ENCODE assay signal across 9 cellular contexts in the genomic region with DNA sequence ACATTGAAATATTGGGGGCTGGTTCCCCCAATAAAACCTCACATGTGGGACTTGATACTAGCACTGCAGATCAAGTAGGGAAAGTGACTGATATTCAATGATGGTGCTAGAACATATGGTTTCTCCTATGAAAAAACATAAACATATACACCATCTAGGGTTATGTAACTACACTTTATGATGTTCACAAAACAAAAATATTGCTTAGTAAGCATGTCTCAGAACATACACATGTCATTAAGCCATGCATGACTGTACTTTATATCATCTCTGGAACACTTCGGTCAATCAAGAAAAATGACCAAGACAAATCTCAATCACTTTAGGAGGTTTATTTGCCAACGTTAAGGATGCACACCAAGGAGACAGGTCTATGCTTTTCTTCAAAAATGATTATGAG. TPM values are rescaled to one million over a fixed set of nuclear protein-coding genes. Genes with fewer than 3 reads are reported as not detected.
"Had no signal": no experiment of that assay in that cellular context is flagged by ENCODE, and none has a peak within 500 bp of the region (broad histone marks: within the 10 kb centered on the region; RNA-seq: fewer than 3 reads in every experiment).

No MANE protein-coding gene starts in this region.

- DNase-seq: GM23248, GOT3, H7, HFFc6, KBM-7 had no signal

- ATAC-seq: HCT116 had no signal

- H3K4me3 ChIP-seq: GM23248, HAP-1 had no signal

- H3K9me3 ChIP-seq: HAP-1 had no signal

- H3K9ac ChIP-seq: GM23248, KMS-11 had no signal

- H2AFZ ChIP-seq: GM23248 had no signal

- H3K4me2 ChIP-seq: KMS-11 had no signal

- H3K27ac ChIP-seq: GM23248, HL-60, KMS-11 had no signal

- H3K36me3 ChIP-seq: HAP-1 had no signal

- H3K4me1 ChIP-seq: HAP-1 had no signal

RNA-seq across cellular contexts. Expression of gene ZNF717, which starts 57.4 kb away (rescaled TPM):
- total RNA-seq: H7 had no signal
